ENCODE assay signal across 1 cellular context in the genomic region with DNA sequence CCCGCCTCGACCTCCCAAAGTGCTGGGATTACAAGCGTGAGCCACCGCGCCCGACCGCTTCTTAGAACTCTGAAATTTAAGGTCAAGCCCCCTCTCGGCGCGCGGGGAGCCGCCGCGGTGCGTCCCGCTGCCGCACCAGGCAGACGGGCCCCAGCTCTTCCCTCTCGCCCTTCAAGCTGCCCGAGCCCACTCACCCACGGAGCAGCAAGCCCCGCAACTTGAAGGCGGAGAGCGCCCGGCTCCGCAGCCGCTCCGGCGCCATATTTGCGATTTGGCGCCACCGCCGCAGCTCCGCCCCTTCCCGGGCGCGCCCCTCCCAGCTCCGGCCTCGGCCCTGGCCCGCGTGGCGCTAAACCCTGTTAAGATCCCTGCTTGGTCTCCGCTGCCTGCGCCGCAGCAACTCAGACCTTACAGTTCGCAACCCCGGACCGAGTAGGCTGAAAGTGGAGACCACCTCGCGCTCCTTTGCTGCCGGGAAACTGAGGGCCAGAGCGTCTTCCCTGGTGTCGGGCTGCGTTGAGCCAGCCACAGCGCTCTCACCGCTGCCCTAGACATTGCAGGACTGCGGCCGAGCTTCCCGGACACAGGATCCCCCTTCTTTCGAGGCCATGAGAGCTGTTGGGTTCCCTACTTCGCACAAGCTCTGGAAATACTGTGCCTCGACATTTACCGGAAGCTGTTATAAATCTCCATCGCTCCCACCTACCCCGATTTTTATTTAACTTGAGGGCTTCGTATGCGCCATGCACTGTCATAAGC.
A peak's percentile ranks its signal among the peaks of the same experiment; 100 is the strongest.
TF ChIP-seq lines count a peak whose summit lies in the region.

A gene with protein sequence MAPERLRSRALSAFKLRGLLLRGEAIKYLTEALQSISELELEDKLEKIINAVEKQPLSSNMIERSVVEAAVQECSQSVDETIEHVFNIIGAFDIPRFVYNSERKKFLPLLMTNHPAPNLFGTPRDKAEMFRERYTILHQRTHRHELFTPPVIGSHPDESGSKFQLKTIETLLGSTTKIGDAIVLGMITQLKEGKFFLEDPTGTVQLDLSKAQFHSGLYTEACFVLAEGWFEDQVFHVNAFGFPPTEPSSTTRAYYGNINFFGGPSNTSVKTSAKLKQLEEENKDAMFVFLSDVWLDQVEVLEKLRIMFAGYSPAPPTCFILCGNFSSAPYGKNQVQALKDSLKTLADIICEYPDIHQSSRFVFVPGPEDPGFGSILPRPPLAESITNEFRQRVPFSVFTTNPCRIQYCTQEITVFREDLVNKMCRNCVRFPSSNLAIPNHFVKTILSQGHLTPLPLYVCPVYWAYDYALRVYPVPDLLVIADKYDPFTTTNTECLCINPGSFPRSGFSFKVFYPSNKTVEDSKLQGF (minus strand): TSS at position 273 of the 759 bp plus-strand sequence. CDS start 11 bp downstream, at position 262.

TF ChIP-seq in SK-N-SH, 30 proteins besides CTCF, POLR2A, EP300 and RAD21:
- TF ChIP-seq EZH2phosphoT487 (IDR thresholded peaks at IDR 0.05; ENCODE audit: borderline replicate concordance, low read depth) (no peak), NFIC (IDR thresholded peaks at IDR 0.05; ENCODE audit: borderline replicate concordance) (no peak), YY1 (IDR thresholded peaks at IDR 0.05; ENCODE audit: low read depth) (peak; percentile 91), GABPA (IDR thresholded peaks at IDR 0.05; ENCODE audit: low read depth) (peak; percentile 58), POLR2AphosphoS5 (IDR thresholded peaks at IDR 0.05; ENCODE audit: low read depth, low read length) (peak; percentile 58), SMC3 (IDR thresholded peaks at IDR 0.05; ENCODE audit: low read depth, low read length) (no peak), RCOR1 (IDR thresholded peaks at IDR 0.05; ENCODE audit: low read length) (no peak), SIN3A (IDR thresholded peaks at IDR 0.05; ENCODE audit: borderline replicate concordance, low read depth, low read length) (0 out of 2 replicates have a peak, but pooled peaks have one; percentile 76), RFX5 (IDR thresholded peaks at IDR 0.05; ENCODE audit: low read length) (no peak), TCF12 (IDR thresholded peaks at IDR 0.05) (no peak), TAF1 (IDR thresholded peaks at IDR 0.05; ENCODE audit: borderline replicate concordance, low read depth, low read length) (peak; percentile 79; the same call in 1 of the 2 replicates), MXI1 (IDR thresholded peaks at IDR 0.05; ENCODE audit: low read depth, low read length) (peak; percentile 63; the same call in 1 of the 2 replicates)
- TF ChIP-seq, protein P1, sequence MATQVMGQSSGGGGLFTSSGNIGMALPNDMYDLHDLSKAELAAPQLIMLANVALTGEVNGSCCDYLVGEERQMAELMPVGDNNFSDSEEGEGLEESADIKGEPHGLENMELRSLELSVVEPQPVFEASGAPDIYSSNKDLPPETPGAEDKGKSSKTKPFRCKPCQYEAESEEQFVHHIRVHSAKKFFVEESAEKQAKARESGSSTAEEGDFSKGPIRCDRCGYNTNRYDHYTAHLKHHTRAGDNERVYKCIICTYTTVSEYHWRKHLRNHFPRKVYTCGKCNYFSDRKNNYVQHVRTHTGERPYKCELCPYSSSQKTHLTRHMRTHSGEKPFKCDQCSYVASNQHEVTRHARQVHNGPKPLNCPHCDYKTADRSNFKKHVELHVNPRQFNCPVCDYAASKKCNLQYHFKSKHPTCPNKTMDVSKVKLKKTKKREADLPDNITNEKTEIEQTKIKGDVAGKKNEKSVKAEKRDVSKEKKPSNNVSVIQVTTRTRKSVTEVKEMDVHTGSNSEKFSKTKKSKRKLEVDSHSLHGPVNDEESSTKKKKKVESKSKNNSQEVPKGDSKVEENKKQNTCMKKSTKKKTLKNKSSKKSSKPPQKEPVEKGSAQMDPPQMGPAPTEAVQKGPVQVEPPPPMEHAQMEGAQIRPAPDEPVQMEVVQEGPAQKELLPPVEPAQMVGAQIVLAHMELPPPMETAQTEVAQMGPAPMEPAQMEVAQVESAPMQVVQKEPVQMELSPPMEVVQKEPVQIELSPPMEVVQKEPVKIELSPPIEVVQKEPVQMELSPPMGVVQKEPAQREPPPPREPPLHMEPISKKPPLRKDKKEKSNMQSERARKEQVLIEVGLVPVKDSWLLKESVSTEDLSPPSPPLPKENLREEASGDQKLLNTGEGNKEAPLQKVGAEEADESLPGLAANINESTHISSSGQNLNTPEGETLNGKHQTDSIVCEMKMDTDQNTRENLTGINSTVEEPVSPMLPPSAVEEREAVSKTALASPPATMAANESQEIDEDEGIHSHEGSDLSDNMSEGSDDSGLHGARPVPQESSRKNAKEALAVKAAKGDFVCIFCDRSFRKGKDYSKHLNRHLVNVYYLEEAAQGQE (IDR thresholded peaks at IDR 0.05; ENCODE audit: low read depth, low read length): peak; percentile 22; the same call in 1 of the 2 replicates
- TF ChIP-seq, protein P2, sequence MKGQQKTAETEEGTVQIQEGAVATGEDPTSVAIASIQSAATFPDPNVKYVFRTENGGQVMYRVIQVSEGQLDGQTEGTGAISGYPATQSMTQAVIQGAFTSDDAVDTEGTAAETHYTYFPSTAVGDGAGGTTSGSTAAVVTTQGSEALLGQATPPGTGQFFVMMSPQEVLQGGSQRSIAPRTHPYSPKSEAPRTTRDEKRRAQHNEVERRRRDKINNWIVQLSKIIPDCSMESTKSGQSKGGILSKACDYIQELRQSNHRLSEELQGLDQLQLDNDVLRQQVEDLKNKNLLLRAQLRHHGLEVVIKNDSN (IDR thresholded peaks at IDR 0.05; ENCODE audit: borderline replicate concordance, low read depth): peak; percentile 44
- TF ChIP-seq, protein P3, sequence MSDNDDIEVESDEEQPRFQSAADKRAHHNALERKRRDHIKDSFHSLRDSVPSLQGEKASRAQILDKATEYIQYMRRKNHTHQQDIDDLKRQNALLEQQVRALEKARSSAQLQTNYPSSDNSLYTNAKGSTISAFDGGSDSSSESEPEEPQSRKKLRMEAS (IDR thresholded peaks at IDR 0.05; ENCODE audit: low read depth): peak; percentile 98
- TF ChIP-seq, protein P4, sequence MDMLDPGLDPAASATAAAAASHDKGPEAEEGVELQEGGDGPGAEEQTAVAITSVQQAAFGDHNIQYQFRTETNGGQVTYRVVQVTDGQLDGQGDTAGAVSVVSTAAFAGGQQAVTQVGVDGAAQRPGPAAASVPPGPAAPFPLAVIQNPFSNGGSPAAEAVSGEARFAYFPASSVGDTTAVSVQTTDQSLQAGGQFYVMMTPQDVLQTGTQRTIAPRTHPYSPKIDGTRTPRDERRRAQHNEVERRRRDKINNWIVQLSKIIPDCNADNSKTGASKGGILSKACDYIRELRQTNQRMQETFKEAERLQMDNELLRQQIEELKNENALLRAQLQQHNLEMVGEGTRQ (IDR thresholded peaks at IDR 0.05; ENCODE audit: borderline replicate concordance, low read depth, low read length): no peak
